8 cellular contexts compared by ENCODE assay signal in genomic region chrX:51144828-51145442, GRCh38.
DNase-seq lines count a peak whose midpoint lies in the region; ATAC-seq, FAIRE-seq and TF ChIP-seq lines count a peak whose summit lies in the region.

No MANE protein-coding gene starts in this region.

- no peak overlapping the region for H3K9ac ChIP-seq in trophoblast cell (ENCODE audit: low read length)

- H3K79me2 ChIP-seq in trophoblast cell (ENCODE audit: control insufficient read depth, insufficient read depth, low read length, poor library complexity) = no peaks in the 10 kb centered on the region

- no peak overlapping the region for H2BK5ac ChIP-seq in trophoblast cell (ENCODE audit: low read depth, low read length, poor library complexity)

- H3K4me1 ChIP-seq in trophoblast cell (ENCODE audit: control insufficient read depth in 1 of 2, insufficient read depth in 2 of 2, low read length in 2 of 2) = no peaks in the 10 kb centered on the region

- H2BK120ac ChIP-seq in trophoblast cell (ENCODE audit: insufficient read depth, low read length, poor library complexity) = no peak overlapping the region

- H3K27me3 ChIP-seq in trophoblast cell (ENCODE audit: insufficient read depth, low read length) = no peaks in the 10 kb centered on the region

- H3K23ac ChIP-seq in trophoblast cell (ENCODE audit: low read length) = no peak overlapping the region

- no peak overlapping the region for H2BK12ac ChIP-seq in trophoblast cell (ENCODE audit: low read length)

- H3K9me3 ChIP-seq in trophoblast cell (ENCODE audit: insufficient read depth, low read depth, low read length) = no peaks in the 10 kb centered on the region

- H3K27ac ChIP-seq in trophoblast cell (ENCODE audit: low read depth, low read length) = no peak overlapping the region

- H3K4ac ChIP-seq in trophoblast cell (ENCODE audit: low read depth, low read length) = no peak overlapping the region

- H3K4me3 ChIP-seq in Jurkat, Clone E6-1 (ENCODE audit: low read length) = no peak overlapping the region
- H3K4me3 ChIP-seq in epithelial cell of proximal tubule (ENCODE audit: low read depth, low read length) (no peak overlapping the region), trophoblast cell (ENCODE audit: low read depth, low read length) (no peak overlapping the region)

- no peak overlapping the region for H2AK5ac ChIP-seq in trophoblast cell (ENCODE audit: low read length)

- no peaks in the 10 kb centered on the region for H3K79me1 ChIP-seq in trophoblast cell (ENCODE audit: low read length)

- H3K18ac ChIP-seq in trophoblast cell (ENCODE audit: low read length) = no peak overlapping the region

- no CpG with 5 or more reads among the region's 3 CpGs for WGBS in trophoblast cell (ENCODE audit: extremely low coverage, insufficient coverage, insufficient read length)

- H4K8ac ChIP-seq in trophoblast cell (ENCODE audit: low read depth, low read length) = no peak overlapping the region

- no peaks in the 10 kb centered on the region for H3K36me3 ChIP-seq in trophoblast cell (ENCODE audit: control insufficient read depth in 1 of 2, insufficient read depth in 2 of 2, low read length in 2 of 2)

- TF ChIP-seq CTCF in D721Med (IDR thresholded peaks at IDR 0.05; ENCODE audit: insufficient read depth, missing control alignments) (peak; percentile 43), epithelial cell of proximal tubule (conservative IDR thresholded peaks at IDR 0.05; ENCODE audit: low read depth, low read length) (peak; percentile 69)

- H4K12ac ChIP-seq in trophoblast cell (ENCODE audit: low read depth, low read length) = no peak overlapping the region

- peak; percentile 78 for ATAC-seq in GM18870 (IDR thresholded peaks at IDR 0.05; ENCODE audit: unreplicated experiment)
- no peak for ATAC-seq in GM18519 (IDR thresholded peaks at IDR 0.05; ENCODE audit: low FRiP score, unreplicated experiment)

- H3K14ac ChIP-seq in trophoblast cell (ENCODE audit: low read length) = no peak overlapping the region

- no peak for FAIRE-seq in D721Med (lab: Jason Lieb, UNC)

- no peak overlapping the region for H2AFZ ChIP-seq in trophoblast cell (ENCODE audit: insufficient read depth, low read length, poor library complexity)

- no peak overlapping the region for H4K91ac ChIP-seq in trophoblast cell (ENCODE audit: low read depth, low read length)

- DNase-seq in D721Med (ENCODE audit: insufficient read length, low spot score) (no peak), SKM-1 (lab: John Stamatoyannopoulos, UW; ENCODE audit: unreplicated experiment) (peak; percentile 0), epithelial cell of proximal tubule (ENCODE audit: low read depth) (peak; percentile 2), trophoblast cell (peak; percentile 59 to 68), dedifferentiated amniotic fluid mesenchymal stem cell (ENCODE audit: extremely low spot score) (no peak)
- peak; percentile 31 for DNase-seq in Jurkat, Clone E6-1 (ENCODE audit: low read depth, low spot score)

- no peak overlapping the region for H3K4me2 ChIP-seq in trophoblast cell (ENCODE audit: low read length)

Comparison
In these comparisons a context has a peak if more than half of its experiments do, and no peak if none do; other contexts are left out.
1. DNase-seq: peak in Jurkat, Clone E6-1 (single experiment), SKM-1 (single experiment), epithelial cell of proximal tubule (single experiment) and trophoblast cell (2 of 2); none in D721Med (single experiment) and dedifferentiated amniotic fluid mesenchymal stem cell (single experiment).